In the genomic region with DNA sequence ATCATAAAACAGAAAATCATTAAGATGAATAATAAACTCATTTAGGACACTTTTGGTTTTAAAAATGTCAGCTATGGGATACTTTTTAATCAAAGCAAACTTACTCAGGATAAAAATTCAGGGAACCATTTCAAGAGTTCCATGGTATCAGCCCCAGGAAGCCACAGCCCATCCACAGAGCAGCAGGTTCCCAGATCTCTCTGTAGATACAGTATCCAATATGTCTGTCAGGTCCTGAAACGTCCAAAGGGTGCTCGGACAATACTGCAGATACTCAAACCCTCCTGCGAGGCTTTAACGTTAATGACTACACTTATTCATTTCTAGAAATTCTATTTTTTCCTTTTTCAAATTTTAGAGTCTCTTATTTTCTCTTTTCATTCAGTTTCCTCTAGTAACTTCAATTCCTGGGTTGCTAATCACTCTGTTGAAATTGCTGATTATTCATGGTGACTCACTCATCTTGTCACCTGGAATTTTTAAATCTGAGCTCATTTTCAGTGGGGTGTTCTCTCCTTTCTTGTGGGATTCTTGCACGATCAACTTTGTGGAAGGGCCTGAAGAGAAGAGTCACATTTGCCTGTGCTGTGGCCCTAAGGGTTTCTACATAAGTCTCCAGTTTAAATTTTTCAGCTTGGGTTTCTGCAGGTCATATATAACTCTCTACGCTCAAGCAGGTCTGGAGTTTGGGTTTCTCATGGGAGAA, we compare ENCODE assay signal across 30 cellular contexts.
DNase-seq lines count a peak whose midpoint lies in the region; ATAC-seq and TF ChIP-seq lines count a peak whose summit lies in the region.
"Had no signal": no experiment of that assay in that cellular context is flagged by ENCODE, and none has a peak within 500 bp of the region (broad histone marks: within the 10 kb centered on the region; RNA-seq: fewer than 3 reads in every experiment).

No MANE protein-coding gene starts in this region.

- no peaks in the 10 kb centered on the region for H3K79me2 ChIP-seq in smooth muscle cell (ENCODE audit: low read depth)
- H3K79me2 ChIP-seq: hepatocyte had no signal

- H3K27me3 ChIP-seq in adipocyte (replicated peaks; ENCODE audit: control insufficient read depth, insufficient read depth, low read length) (no peaks in the 10 kb centered on the region), foreskin keratinocyte (no peaks in the 10 kb centered on the region), smooth muscle cell (ENCODE audit: low read depth) (no peaks in the 10 kb centered on the region), esophagus squamous epithelium (no peaks in the 10 kb centered on the region), tibial artery (no peaks in the 10 kb centered on the region)
- H3K27me3 ChIP-seq: BLaER1, gastroesophageal sphincter, hepatocyte, ovary had no signal

- 87% methylated on average over 6 of the region's 6 CpGs for WGBS in smooth muscle cell (ENCODE audit: low lambda C conversion rate)
- 70 to 82% methylated on average over 6 of the region's 6 CpGs for WGBS in esophagus squamous epithelium, 2 donors

- ATAC-seq in foreskin keratinocyte: peak; percentile 89
- ATAC-seq: activated naive CD4-positive, alpha-beta T cell treated with anti-CD3 and anti-CD28 coated beads, Interleukin-2, amount 50 U/mL, for 72 hours; gastroesophageal sphincter; HepG2; stimulated activated naive B cell treated with anti-CD40 and anti-IgM and Interleukin-4, amounts not matched to agents 10 μg/mL and 1 μg/mL and 100 μg/mL, for 72 hours; T-cell had no signal

- H3K9ac ChIP-seq in adipocyte (ENCODE audit: low read length) (peak overlapping the region; percentile 13), smooth muscle cell (ENCODE audit: low read depth) (no peak overlapping the region)
- H3K9ac ChIP-seq: BLaER1 had no signal

- peaks cover 6% of the 10 kb centered on the region for H3F3A ChIP-seq in smooth muscle cell (ENCODE audit: low read depth)

- intact Hi-C loops in esophagus squamous epithelium (cut with DNase I) (no loop called here), tibial artery (cut with DNase I; ENCODE audit: low total_unique reads) (no loop called here)

- no peaks in the 10 kb centered on the region for H4K20me1 ChIP-seq in smooth muscle cell (ENCODE audit: low read depth)
- H4K20me1 ChIP-seq: BLaER1 had no signal

- H2AFZ ChIP-seq in smooth muscle cell (ENCODE audit: low read depth): no peak overlapping the region
- H2AFZ ChIP-seq: hepatocyte had no signal

- no peak for TF ChIP-seq POLR2A in esophagus squamous epithelium (IDR thresholded peaks at IDR 0.05)

- H3K9me3 ChIP-seq in adipocyte (ENCODE audit: control insufficient read depth, low read length) (no peaks in the 10 kb centered on the region), smooth muscle cell (replicated peaks; ENCODE audit: low read depth) (no peaks in the 10 kb centered on the region), esophagus squamous epithelium (no peaks in the 10 kb centered on the region), tibial artery (no peaks in the 10 kb centered on the region)
- H3K9me3 ChIP-seq: BLaER1, gastroesophageal sphincter, ovary, SJSA1 had no signal

- H3K36me3 ChIP-seq in adipocyte (ENCODE audit: control insufficient read depth, insufficient read depth, low read length, severe bottlenecking): no peaks in the 10 kb centered on the region
- no peaks in the 10 kb centered on the region for H3K36me3 ChIP-seq in smooth muscle cell (ENCODE audit: low read depth)
- no peaks in the 10 kb centered on the region for H3K36me3 ChIP-seq in esophagus squamous epithelium
- no peaks in the 10 kb centered on the region for H3K36me3 ChIP-seq in tibial artery
- H3K36me3 ChIP-seq: BLaER1, gastroesophageal sphincter, ovary, SJSA1 had no signal

- peaks cover 22% of the 10 kb centered on the region for H3K4me1 ChIP-seq in adipocyte (ENCODE audit: control insufficient read depth, insufficient read depth, low read length)
- H3K4me1 ChIP-seq in foreskin keratinocyte: peaks cover 8% of the 10 kb centered on the region
- H3K4me1 ChIP-seq in smooth muscle cell (ENCODE audit: low read depth): no peaks in the 10 kb centered on the region
- no peaks in the 10 kb centered on the region for H3K4me1 ChIP-seq in esophagus squamous epithelium
- no peaks in the 10 kb centered on the region for H3K4me1 ChIP-seq in tibial artery
- H3K4me1 ChIP-seq: BLaER1, gastroesophageal sphincter, SJSA1 had no signal

- H3K4me3 ChIP-seq in adipocyte (ENCODE audit: low read length): no peak overlapping the region
- H3K4me3 ChIP-seq in smooth muscle cell: no peak overlapping the region
- no peak overlapping the region for H3K4me3 ChIP-seq in esophagus squamous epithelium
- no peak overlapping the region for H3K4me3 ChIP-seq in tibial artery
- H3K4me3 ChIP-seq: BLaER1, gastroesophageal sphincter, hepatocyte, ovary, SJSA1, skin epidermis had no signal

- TF ChIP-seq CTCF in foreskin keratinocyte (conservative IDR thresholded peaks at IDR 0.05) (no peak), smooth muscle cell (IDR thresholded peaks at IDR 0.05; ENCODE audit: borderline replicate concordance, insufficient read depth, poor library complexity, severe bottlenecking) (no peak), esophagus squamous epithelium (IDR thresholded peaks at IDR 0.05) (no peak), tibial artery (IDR thresholded peaks at IDR 0.05) (no peak)

- H3K27ac ChIP-seq in foreskin keratinocyte: no peak overlapping the region
- H3K27ac ChIP-seq in smooth muscle cell (ENCODE audit: low read depth): peak overlapping the region; percentile 20
- H3K27ac ChIP-seq in esophagus squamous epithelium: no peak overlapping the region
- no peak overlapping the region for H3K27ac ChIP-seq in tibial artery
- H3K27ac ChIP-seq: BLaER1, gastroesophageal sphincter, hepatocyte, ovary, SJSA1, skin epidermis had no signal

- peak overlapping the region; percentile 63 for H3K4me2 ChIP-seq in smooth muscle cell
- H3K4me2 ChIP-seq: BLaER1, hepatocyte had no signal

- DNase-seq in HS-27A (ENCODE audit: low read depth) (peak; percentile 34), adipocyte (ENCODE audit: low read depth) (no peak), foreskin keratinocyte (peak; percentile 32 to 35), smooth muscle cell (lab: John Stamatoyannopoulos, UW; ENCODE audit: unreplicated experiment) (no peak), T-helper 1 cell (no peak), esophagus squamous epithelium (lab: John Stamatoyannopoulos, UW) (no peak), tibial artery (no peak)
- DNase-seq: activated B cell treated with CpG ODN at 0.5 μM for 24 hours; activated CD4-positive, alpha-beta T cell treated with anti-CD3 and anti-CD28 coated beads, Interleukin-2, amount 10 ng/mL, durations not matched to agents 7 days and 5 days; activated effector memory CD4-positive, alpha-beta T cell treated with Interleukin-2 at 50 U/mL for 16 hours; central memory CD4-positive, alpha-beta T cell; DMS153; H7; left cardiac atrium; NCI-H146; NCI-H2107; NCI-H345; NCI-H69; nephron progenitor cell; ovary; retina; stimulated activated naive B cell treated with anti-CD40 and anti-IgM and Interleukin-4, amounts not matched to agents 10 μg/mL and 1 μg/mL and 100 μg/mL, for 72 hours; T-cell had no signal

Comparison
In these comparisons a context has a peak if more than half of its experiments do, and no peak if none do; other contexts are left out.
1. DNase-seq: peak in HS-27A (single experiment) and foreskin keratinocyte (2 of 2); none in adipocyte (single experiment), smooth muscle cell (single experiment), T-helper 1 cell (0 of 5), esophagus squamous epithelium (single experiment) and tibial artery (0 of 2).